1 cellular context compared by ENCODE assay signal in genomic region chr11:58641326-58641725, GRCh38.
TF ChIP-seq lines count a peak whose summit lies in the region.

No MANE protein-coding gene starts in this region.

TF ChIP-seq in GM23338, 12 proteins besides CTCF, POLR2A, EP300 and RAD21 (continued from another document):
- TF ChIP-seq ZNF462 (CRISPR knock-in tag; IDR thresholded peaks at IDR 0.05) (no peak), ZNF114 (CRISPR knock-in tag; IDR thresholded peaks at IDR 0.05) (no peak), EZH2 (IDR thresholded peaks at IDR 0.05; ENCODE audit: low read depth, unreplicated experiment) (no peak), NANOG (IDR thresholded peaks at IDR 0.05; ENCODE audit: borderline replicate concordance) (no peak), ZNF331 (CRISPR knock-in tag; IDR thresholded peaks at IDR 0.05; ENCODE audit: low read depth) (no peak), STAT1 (IDR thresholded peaks at IDR 0.05; ENCODE audit: unreplicated experiment) (no peak), CREB1 (CRISPR knock-in tag; IDR thresholded peaks at IDR 0.05; ENCODE audit: low read depth) (no peak), EZH2phosphoT487 (IDR thresholded peaks at IDR 0.05; ENCODE audit: unreplicated experiment) (no peak), REST (IDR thresholded peaks at IDR 0.05; ENCODE audit: unreplicated experiment) (no peak), JUNB (IDR thresholded peaks at IDR 0.05; ENCODE audit: unreplicated experiment) (no peak)
